In genomic region chrX:106436695-106437094, GRCh38 we compare ENCODE assay signal across 3 cellular contexts.
"Had no signal": no experiment of that assay in that cellular context is flagged by ENCODE, and none has a peak within 500 bp of the region (broad histone marks: within the 10 kb centered on the region; RNA-seq: fewer than 3 reads in every experiment).

No MANE protein-coding gene starts in this region.

- H3K4me3 ChIP-seq: GM12878 had no signal

- DNase-seq: GDM1, GF-D8 had no signal
